Comparison of ENCODE assay signal across 10 cellular contexts in genomic region chrX:111719426-111720210, GRCh38. TPM values are rescaled to one million over a fixed set of nuclear protein-coding genes. Genes with fewer than 3 reads are reported as not detected.
A peak's percentile ranks its signal among the peaks of the same experiment; 100 is the strongest.
DNase-seq lines count a peak whose midpoint lies in the region; ATAC-seq and TF ChIP-seq lines count a peak whose summit lies in the region.
"Had no signal": no experiment of that assay in that cellular context is flagged by ENCODE, and none has a peak within 500 bp of the region (broad histone marks: within the 10 kb centered on the region; RNA-seq: fewer than 3 reads in every experiment).

No MANE protein-coding gene starts in this region.

- H3K9me3 ChIP-seq in osteoblast (ENCODE audit: low read depth, low read length): no peaks in the 10 kb centered on the region

- peak; percentile 32 for DNase-seq in DMS53 (lab: John Stamatoyannopoulos, UW)
- no peak for DNase-seq in DMS53 treated with DMSO at 0.1 percent for 48 hours (lab: John Stamatoyannopoulos, UW; ENCODE audit: unreplicated experiment)
- DNase-seq in NB4 (ENCODE audit: low read depth): peak; percentile 12
- peak; percentile 17 for DNase-seq in choroid plexus epithelial cell (ENCODE audit: low read depth)
- no peak for DNase-seq in osteoblast (ENCODE audit: insufficient read length, low spot score, missing footprints)
- DNase-seq in activated gamma-delta T cell (lab: John Stamatoyannopoulos, UW): no peak
- no peak for DNase-seq in activated CD8-positive, alpha-beta memory T cell treated with anti-CD3 and anti-CD28 coated beads, Interleukin-2, amount 50 U/mL, for 48 hours
- DNase-seq: stimulated activated naive B cell treated with anti-CD40 and anti-IgM and Interleukin-4, amounts not matched to agents 10 μg/mL and 1 μg/mL and 100 μg/mL, for 72 hours had no signal

- no peak for TF ChIP-seq POLR2A in NB4 (IDR thresholded peaks at IDR 0.05; ENCODE audit: extremely low read depth, insufficient read length)

- H3K36me3 ChIP-seq in osteoblast (ENCODE audit: insufficient read depth, low read length): peaks cover 6% of the 10 kb centered on the region

- H3K27me3 ChIP-seq in osteoblast (ENCODE audit: insufficient read depth, low read length): no peaks in the 10 kb centered on the region

- no peaks in the 10 kb centered on the region for H4K20me1 ChIP-seq in osteoblast (ENCODE audit: insufficient read depth, low read length)

- no peak for TF ChIP-seq CTCF in NB4 (IDR thresholded peaks at IDR 0.05; ENCODE audit: low read depth, low read length)
- TF ChIP-seq CTCF in choroid plexus epithelial cell (conservative IDR thresholded peaks at IDR 0.05; ENCODE audit: low read depth, low read length): peak; percentile 30
- peak; percentile 44 for TF ChIP-seq CTCF in osteoblast (IDR thresholded peaks at IDR 0.05; ENCODE audit: extremely low read depth, low read depth, low read length)

- H3K27ac ChIP-seq in osteoblast (ENCODE audit: low read depth, low read length): no peak overlapping the region
- H3K27ac ChIP-seq: parathyroid adenoma had no signal

- H3K4me3 ChIP-seq in NB4 (ENCODE audit: low read depth, low read length): no peak overlapping the region
- H3K4me3 ChIP-seq in choroid plexus epithelial cell (ENCODE audit: low read depth, low read length): no peak overlapping the region
- H3K4me3 ChIP-seq in osteoblast (ENCODE audit: insufficient read depth, low read length): no peak overlapping the region

- no peak overlapping the region for H3K4me2 ChIP-seq in osteoblast (ENCODE audit: insufficient read depth, low read length)

- no peak overlapping the region for H2AFZ ChIP-seq in osteoblast (ENCODE audit: low read length)
- H2AFZ ChIP-seq: parathyroid adenoma had no signal

- ATAC-seq in GM18511 (IDR thresholded peaks at IDR 0.05; ENCODE audit: unreplicated experiment): no peak
- ATAC-seq: stimulated activated naive B cell treated with anti-CD40 and anti-IgM and Interleukin-4, amounts not matched to agents 10 μg/mL and 1 μg/mL and 100 μg/mL, for 72 hours had no signal

- no peaks in the 10 kb centered on the region for H3K79me2 ChIP-seq in osteoblast (ENCODE audit: insufficient read depth, low read length)
- H3K79me2 ChIP-seq: parathyroid adenoma had no signal

- H3K4me1 ChIP-seq in osteoblast (ENCODE audit: insufficient read depth, low read length): no peaks in the 10 kb centered on the region
- H3K4me1 ChIP-seq: parathyroid adenoma had no signal

RNA-seq across cellular contexts. Expression of gene ALG13, which starts 38.6 kb away (rescaled TPM):
- total RNA-seq in osteoblast: 51.4 and 61.9 TPM in 2 replicates

Comparison
In these comparisons a context has a peak if more than half of its experiments do, and no peak if none do; other contexts are left out.
1. DNase-seq: peak in DMS53 (single experiment), NB4 (single experiment) and choroid plexus epithelial cell (single experiment); none in DMS53 treated with DMSO at 0.1 percent for 48 hours (single experiment), osteoblast (single experiment), activated gamma-delta T cell (single experiment) and activated CD8-positive, alpha-beta memory T cell treated with anti-CD3 and anti-CD28 coated beads, Interleukin-2, amount 50 U/mL, for 48 hours (single experiment).